In genomic region chr11:102007567-102008437, GRCh38 we compare ENCODE assay signal across 1 cellular context.
TF ChIP-seq lines count a peak whose summit lies in the region.

No MANE protein-coding gene starts in this region.

TF ChIP-seq in HCT116, 20 proteins besides CTCF, POLR2A, EP300 and RAD21 (continued from another document):
- TF ChIP-seq REST (IDR thresholded peaks at IDR 0.05; ENCODE audit: low read depth) (no peak), TCF7L2 (IDR thresholded peaks at IDR 0.05; ENCODE audit: borderline replicate concordance, extremely low read depth, insufficient read depth, insufficient read length) (no peak), CEBPB (IDR thresholded peaks at IDR 0.05; ENCODE audit: low read depth) (no peak)
